In genomic region chr7:44849277-44850210, GRCh38 we compare ENCODE assay signal across 10 cellular contexts. TPM values are rescaled to one million over a fixed set of nuclear protein-coding genes. Genes with fewer than 3 reads are reported as not detected.
DNase-seq lines count a peak whose midpoint lies in the region; ATAC-seq and TF ChIP-seq lines count a peak whose summit lies in the region.
"Had no signal": no experiment of that assay in that cellular context is flagged by ENCODE, and none has a peak within 500 bp of the region (broad histone marks: within the 10 kb centered on the region; RNA-seq: fewer than 3 reads in every experiment).

No MANE protein-coding gene starts in this region.

- no peaks in the 10 kb centered on the region for H3K9me3 Mint-ChIP-seq in osteocyte (ENCODE audit: unreplicated experiment)

- no peaks in the 10 kb centered on the region for H3K36me3 ChIP-seq in mammary epithelial cell (ENCODE audit: insufficient read depth, low read length)

- dilution Hi-C loops in mammary epithelial cell (cut with HindIII; ENCODE audit: low sequenced_read_pairs), result no loop called here

- H3K36me3 Mint-ChIP-seq in osteocyte (ENCODE audit: unreplicated experiment), result no peaks in the 10 kb centered on the region

- no peaks in the 10 kb centered on the region for H3K27me3 Mint-ChIP-seq in osteocyte (ENCODE audit: unreplicated experiment)

- H3K9me3 ChIP-seq in mammary epithelial cell (replicated peaks; ENCODE audit: insufficient read depth, low read length), result no peaks in the 10 kb centered on the region
- H3K9me3 ChIP-seq: body of pancreas, mucosa of descending colon had no signal

- in situ Hi-C loops in mammary epithelial cell (cut with MboI; ENCODE audit: low sequenced_read_pairs in 2 of 2), result loop anchor here (10.0 to 25.0 kb wide), 3 partner anchors 262 to 285 kb away; partner anchors contain the start of gene TMED4 (in 2 of the 2)

- peaks cover 34% of the 10 kb centered on the region for H3K4me1 Mint-ChIP-seq in osteocyte (ENCODE audit: unreplicated experiment)

- CTCF ChIA-PET in mammary epithelial cell (lab: Charles Lee; ENCODE audit: low non-redundant PET), result interaction anchor here (0.6 kb wide), 1 partner anchor 389 kb away, joined by 4 read pairs; no protein-coding TSS in a partner anchor

- H2AFZ ChIP-seq in mammary epithelial cell (ENCODE audit: low read depth, low read length), result no peak overlapping the region

- no peak for ATAC-seq in HG03175 (IDR thresholded peaks at IDR 0.05; ENCODE audit: unreplicated experiment)
- ATAC-seq: body of pancreas, mucosa of descending colon had no signal

- no peak for TF ChIP-seq POLR2A in NB4 (IDR thresholded peaks at IDR 0.05; ENCODE audit: extremely low read depth, insufficient read length)

- DNase-seq in EH (ENCODE audit: low read depth), result peak; percentile 44
- DNase-seq in NB4 (ENCODE audit: low read depth), result no peak
- peak; percentile 36 for DNase-seq in mammary epithelial cell
- no peak for DNase-seq in osteocyte (ENCODE audit: extremely low spot score, unreplicated experiment)
- no peak for DNase-seq in superior temporal gyrus (ENCODE audit: extremely low spot score)
- no peak for DNase-seq in HuH-7.5 (ENCODE audit: low spot score)
- DNase-seq: NCI-H524 treated with DMSO at 0.1 percent for 48 hours had no signal

- peak overlapping the region; percentile 88 for H3K4me3 ChIP-seq in NB4 (ENCODE audit: low read depth, low read length)
- peak overlapping the region in 2 of 3 experiments; percentile 61 to 94 for H3K4me3 ChIP-seq in mammary epithelial cell (replicated peaks in 1 of 3; ENCODE audit: insufficient read depth in 1 of 3, low read depth in 2 of 3, low read length in 3 of 3)

- peaks cover 30% of the 10 kb centered on the region for H3K79me2 ChIP-seq in mammary epithelial cell (ENCODE audit: insufficient read depth, low read length)

- BruUV-seq in mammary epithelial cell (replicated peaks; lab: Mats Ljungman, UMichigan), result no TSS peak

- 80% methylated on average over 14 of the region's 14 CpGs for WGBS in mammary epithelial cell (ENCODE audit: low coverage, missing lambda C conversion rate)

- no peak overlapping the region for H3K27ac ChIP-seq in mammary epithelial cell (ENCODE audit: insufficient read depth, low read depth, low read length)

- peak overlapping the region; percentile 98 for H3K27ac Mint-ChIP-seq in osteocyte (ENCODE audit: unreplicated experiment)

- H3K4me3 Mint-ChIP-seq in osteocyte (ENCODE audit: unreplicated experiment), result peak overlapping the region; percentile 95

- peaks cover 5% of the 10 kb centered on the region for H3K4me1 ChIP-seq in mammary epithelial cell (ENCODE audit: insufficient read depth, low read length)

- intact Hi-C loops in mammary epithelial cell (cut with micrococcal nuclease), result loop anchor here (2.0 to 10.0 kb wide), 4 partner anchors 35 to 355 kb away; partner anchors contain the start of genes NUDCD3, OGDH and PURB

- peak overlapping the region; percentile 93 for H3K9ac ChIP-seq in mammary epithelial cell (ENCODE audit: insufficient read depth, low read length)

- peak overlapping the region; percentile 78 for H3K4me2 ChIP-seq in mammary epithelial cell (ENCODE audit: insufficient read depth, low read depth, low read length)

- TF ChIP-seq CTCF in NB4 (IDR thresholded peaks at IDR 0.05; ENCODE audit: low read depth, low read length) (no peak), mammary epithelial cell (conservative IDR thresholded peaks at IDR 0.05 in 1 of 2, IDR thresholded peaks at IDR 0.05 in 1 of 2; ENCODE audit: extremely low read depth in 1 of 2, insufficient read depth in 1 of 2, low read depth in 1 of 2, low read length in 2 of 2) (no peak), osteocyte (IDR thresholded peaks at IDR 0.05) (no peak)

- H3K27me3 ChIP-seq in mammary epithelial cell (ENCODE audit: insufficient read depth, low read length), result no peaks in the 10 kb centered on the region
- H3K27me3 ChIP-seq: body of pancreas had no signal

- H4K20me1 ChIP-seq in mammary epithelial cell (ENCODE audit: insufficient read depth, low read length), result no peaks in the 10 kb centered on the region

RNA-seq across cellular contexts. Expression of gene H2AZ2, which starts 1.7 kb away (rescaled TPM):
- total RNA-seq in mammary epithelial cell, result 100 to 1,000 TPM in 1 of 2 donors, 10 to 100 TPM in 1; 48.3 to 116 TPM
- polyA plus RNA-seq in mammary epithelial cell, result 142 TPM
- 91.6 TPM for polyA minus RNA-seq in mammary epithelial cell
- total RNA-seq in osteocyte, result 165 and 169 TPM in 2 replicates

RNA-seq across cellular contexts. Expression of gene PURB, which starts 35.8 kb away (rescaled TPM):
- total RNA-seq in mammary epithelial cell, result 10 to 100 TPM; 30.2 to 32.8 TPM
- 4.1 TPM for polyA plus RNA-seq in mammary epithelial cell
- polyA minus RNA-seq in mammary epithelial cell, result 14.2 TPM
- total RNA-seq in osteocyte, result 20.0 and 20.7 TPM in 2 replicates

RNA-seq across cellular contexts. Expression of gene PPIA, which starts 53.1 kb away (rescaled TPM):
- total RNA-seq in mammary epithelial cell (1,000 to 10,000 TPM; 1,812 to 2,252 TPM), osteocyte (1,265 and 1,344 TPM in 2 replicates)
- polyA plus RNA-seq in mammary epithelial cell, result 7,269 TPM
- polyA minus RNA-seq in mammary epithelial cell, result 2,221 TPM

Comparison
In these comparisons a context has a peak if more than half of its experiments do, and no peak if none do; other contexts are left out.
1. DNase-seq: peak in EH (single experiment) and mammary epithelial cell (single experiment); none in NB4 (single experiment), osteocyte (single experiment), superior temporal gyrus (single experiment) and HuH-7.5 (single experiment).